ENCODE assay signal across 9 cellular contexts in genomic region chr10:97500297-97500575, GRCh38. TPM values are rescaled to one million over a fixed set of nuclear protein-coding genes. Genes with fewer than 3 reads are reported as not detected.
A peak's percentile ranks its signal among the peaks of the same experiment; 100 is the strongest.
DNase-seq lines count a peak whose midpoint lies in the region; ATAC-seq and TF ChIP-seq lines count a peak whose summit lies in the region.
"Had no signal": no experiment of that assay in that cellular context is flagged by ENCODE, and none has a peak within 500 bp of the region (broad histone marks: within the 10 kb centered on the region; RNA-seq: fewer than 3 reads in every experiment).

No MANE protein-coding gene starts in this region.

- peaks cover 23% of the 10 kb centered on the region for H3K4me1 ChIP-seq in CD8-positive, alpha-beta memory T cell (ENCODE audit: insufficient read depth, low read length)
- H3K4me1 ChIP-seq in SJCRH30 (peaks cover 8% of the 10 kb centered on the region), foreskin keratinocyte (peaks cover 15% of the 10 kb centered on the region)

- TF ChIP-seq CTCF in foreskin keratinocyte (conservative IDR thresholded peaks at IDR 0.05): no peak
- no peak for TF ChIP-seq CTCF in progenitor cell of endocrine pancreas (IDR thresholded peaks at IDR 0.05; ENCODE audit: unreplicated experiment)

- H3K9me3 ChIP-seq in CD8-positive, alpha-beta memory T cell (ENCODE audit: low read length): no peaks in the 10 kb centered on the region
- H3K9me3 ChIP-seq in SJCRH30 (replicated peaks): no peaks in the 10 kb centered on the region

- peaks cover 0 to 10% (median 0%) of the 10 kb centered on the region in 3 donors for H3K36me3 Mint-ChIP-seq in CD8-positive, alpha-beta memory T cell
- no peaks in the 10 kb centered on the region for H3K36me3 Mint-ChIP-seq in progenitor cell of endocrine pancreas (ENCODE audit: insufficient read depth)

- POLR2A ChIA-PET in CD8-positive, alpha-beta memory T cell (lab: Charles Lee): no interaction called here

- no peak overlapping the region for H3K4me3 ChIP-seq in CD8-positive, alpha-beta memory T cell (ENCODE audit: low read length)
- H3K4me3 ChIP-seq in SJCRH30: peak overlapping the region; percentile 95

- ATAC-seq in foreskin keratinocyte (no peak), GM21825 (IDR thresholded peaks at IDR 0.05; ENCODE audit: unreplicated experiment) (no peak), HG02759 (IDR thresholded peaks at IDR 0.05; ENCODE audit: unreplicated experiment) (no peak)
- ATAC-seq: K562 had no signal

- peak in 1 of 5 donors; percentile 3 for DNase-seq in CD8-positive, alpha-beta memory T cell
- no peak for DNase-seq in SJCRH30
- DNase-seq in foreskin keratinocyte: no peak
- no peak for DNase-seq in progenitor cell of endocrine pancreas (ENCODE audit: low spot score, unreplicated experiment)
- DNase-seq in activated CD4-positive, CD25-positive, alpha-beta regulatory T cell (lab: John Stamatoyannopoulos, UW): no peak
- no peak for DNase-seq in COLO829 (ENCODE audit: low spot score)

- H3K27ac ChIP-seq in CD8-positive, alpha-beta memory T cell (ENCODE audit: low read depth, low read length): no peak overlapping the region
- no peak overlapping the region for H3K27ac ChIP-seq in SJCRH30
- H3K27ac ChIP-seq in foreskin keratinocyte: peak overlapping the region; percentile 28

- H3K27me3 Mint-ChIP-seq in CD8-positive, alpha-beta memory T cell: peaks cover 20 to 31% of the 10 kb centered on the region in 2 donors
- H3K27me3 Mint-ChIP-seq in progenitor cell of endocrine pancreas: peaks cover 23% of the 10 kb centered on the region

- no peaks in the 10 kb centered on the region for H3K9me3 Mint-ChIP-seq in CD8-positive, alpha-beta memory T cell
- no peaks in the 10 kb centered on the region for H3K9me3 Mint-ChIP-seq in progenitor cell of endocrine pancreas (ENCODE audit: low read depth)

- peak overlapping the region; percentile 53 to 88 (median 76) for H3K4me3 Mint-ChIP-seq in CD8-positive, alpha-beta memory T cell
- peak overlapping the region; percentile 74 for H3K4me3 Mint-ChIP-seq in progenitor cell of endocrine pancreas (ENCODE audit: low read depth)

- H3K27me3 ChIP-seq in CD8-positive, alpha-beta memory T cell (ENCODE audit: insufficient read depth, low read length, poor library complexity, severe bottlenecking): no peaks in the 10 kb centered on the region
- no peaks in the 10 kb centered on the region for H3K27me3 ChIP-seq in SJCRH30
- no peaks in the 10 kb centered on the region for H3K27me3 ChIP-seq in foreskin keratinocyte

- H3K4me1 Mint-ChIP-seq in CD8-positive, alpha-beta memory T cell: peaks cover 29 to 37% (median 31%) of the 10 kb centered on the region in 3 donors
- H3K4me1 Mint-ChIP-seq in progenitor cell of endocrine pancreas (ENCODE audit: low read depth): peaks cover 31% of the 10 kb centered on the region

- peak overlapping the region in 1 of 8 donors; percentile 24 for H3K27ac Mint-ChIP-seq in CD8-positive, alpha-beta memory T cell
- H3K27ac Mint-ChIP-seq in progenitor cell of endocrine pancreas: peak overlapping the region; percentile 51

- CTCF ChIA-PET in CD8-positive, alpha-beta memory T cell (lab: Charles Lee): no interaction called here

- H3K36me3 ChIP-seq in CD8-positive, alpha-beta memory T cell (ENCODE audit: insufficient read depth, low read length): no peaks in the 10 kb centered on the region
- H3K36me3 ChIP-seq in SJCRH30: no peaks in the 10 kb centered on the region

RNA-seq across cellular contexts. Expression of gene UBTD1, which starts 1.5 kb away (rescaled TPM):
- total RNA-seq in CD8-positive, alpha-beta memory T cell: 1 to 10 TPM; 1.9 to 2.6 TPM
- 2.0 TPM for polyA plus RNA-seq in CD8-positive, alpha-beta memory T cell
- total RNA-seq in SJCRH30 (2014; rRNA removed; shearing (Covaris generic)): 13.9 and 14.3 TPM in 2 replicates
- total RNA-seq in foreskin keratinocyte: 24.3 and 26.3 TPM in 2 replicates
- 37.0 and 39.5 TPM in 2 replicates for polyA plus RNA-seq in foreskin keratinocyte
- 9.0 and 9.2 TPM in 2 replicates for total RNA-seq in progenitor cell of endocrine pancreas

RNA-seq across cellular contexts. Expression of gene MMS19, which starts 2.0 kb away (rescaled TPM):
- total RNA-seq in CD8-positive, alpha-beta memory T cell: 10 to 100 TPM; 85.7 to 89.3 TPM
- polyA plus RNA-seq in CD8-positive, alpha-beta memory T cell: 27.5 TPM
- 77.3 and 83.7 TPM in 2 replicates for total RNA-seq in SJCRH30 (2014; rRNA removed; shearing (Covaris generic))
- total RNA-seq in foreskin keratinocyte: 101 and 107 TPM in 2 replicates
- polyA plus RNA-seq in foreskin keratinocyte: 79.9 and 87.3 TPM in 2 replicates
- total RNA-seq in progenitor cell of endocrine pancreas: 80.6 and 82.1 TPM in 2 replicates

RNA-seq across cellular contexts. Expression of gene ZDHHC16, which starts 54.3 kb away (rescaled TPM):
- 10 to 100 TPM; 56.2 to 57.6 TPM for total RNA-seq in CD8-positive, alpha-beta memory T cell
- 26.4 TPM for polyA plus RNA-seq in CD8-positive, alpha-beta memory T cell
- total RNA-seq in SJCRH30 (2014; rRNA removed; shearing (Covaris generic)): 50.4 and 53.3 TPM in 2 replicates
- total RNA-seq in foreskin keratinocyte (78.9 and 85.5 TPM in 2 replicates), progenitor cell of endocrine pancreas (59.6 and 64.9 TPM in 2 replicates)
- polyA plus RNA-seq in foreskin keratinocyte: 79.1 and 85.9 TPM in 2 replicates

RNA-seq across cellular contexts. Expression of gene EXOSC1, which starts 54.4 kb away (rescaled TPM):
- total RNA-seq in CD8-positive, alpha-beta memory T cell: 10 to 100 TPM; 61.0 to 64.8 TPM
- 83.0 TPM for polyA plus RNA-seq in CD8-positive, alpha-beta memory T cell
- total RNA-seq in SJCRH30 (2014; rRNA removed; shearing (Covaris generic)): 46.9 and 51.4 TPM in 2 replicates
- total RNA-seq in foreskin keratinocyte (50.6 and 50.9 TPM in 2 replicates), progenitor cell of endocrine pancreas (38.0 and 41.5 TPM in 2 replicates)
- 58.7 and 58.9 TPM in 2 replicates for polyA plus RNA-seq in foreskin keratinocyte
